ENCODE assay signal across 1 cellular context in the genomic region with DNA sequence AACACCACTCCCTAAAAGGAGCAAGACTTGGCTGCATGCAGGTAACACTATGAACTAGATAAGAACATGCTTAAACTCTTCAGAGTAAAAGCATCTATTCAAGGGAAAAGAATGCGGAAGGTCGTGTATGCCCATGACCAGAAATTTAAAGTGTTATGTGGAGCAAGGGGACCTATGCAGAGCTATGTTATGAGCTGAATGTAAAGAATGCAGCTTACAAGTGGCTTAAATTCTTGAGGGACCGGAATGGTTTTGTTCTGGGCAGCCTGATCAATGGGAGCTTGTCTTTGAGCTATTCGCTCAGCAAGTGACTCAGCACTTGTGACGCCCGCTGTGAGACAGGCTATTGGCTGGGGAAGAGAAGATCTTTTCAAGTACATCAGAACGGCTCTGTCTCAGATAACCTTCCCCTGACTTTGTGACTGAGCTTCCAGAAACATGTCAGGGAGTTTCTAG.
TF ChIP-seq lines count a peak whose summit lies in the region.

No MANE protein-coding gene starts in this region.

TF ChIP-seq in HepG2, 621 proteins besides CTCF, POLR2A, EP300 and RAD21 (continued from another document):
- peak; percentile 71 for TF ChIP-seq HMG20A (CRISPR knock-in tag; IDR thresholded peaks at IDR 0.05; ENCODE audit: borderline replicate concordance)
- no peak for TF ChIP-seq MIER2 (CRISPR knock-in tag; IDR thresholded peaks at IDR 0.05)
- TF ChIP-seq CREM (IDR thresholded peaks at IDR 0.05) = peak; percentile 65; the same call in 1 of the 2 replicates
- TF ChIP-seq CREM (CRISPR knock-in tag; IDR thresholded peaks at IDR 0.05) = no peak
- no peak for TF ChIP-seq ZNF570 (CRISPR knock-in tag; IDR thresholded peaks at IDR 0.05; ENCODE audit: borderline replicate concordance)
- TF ChIP-seq, protein P1, sequence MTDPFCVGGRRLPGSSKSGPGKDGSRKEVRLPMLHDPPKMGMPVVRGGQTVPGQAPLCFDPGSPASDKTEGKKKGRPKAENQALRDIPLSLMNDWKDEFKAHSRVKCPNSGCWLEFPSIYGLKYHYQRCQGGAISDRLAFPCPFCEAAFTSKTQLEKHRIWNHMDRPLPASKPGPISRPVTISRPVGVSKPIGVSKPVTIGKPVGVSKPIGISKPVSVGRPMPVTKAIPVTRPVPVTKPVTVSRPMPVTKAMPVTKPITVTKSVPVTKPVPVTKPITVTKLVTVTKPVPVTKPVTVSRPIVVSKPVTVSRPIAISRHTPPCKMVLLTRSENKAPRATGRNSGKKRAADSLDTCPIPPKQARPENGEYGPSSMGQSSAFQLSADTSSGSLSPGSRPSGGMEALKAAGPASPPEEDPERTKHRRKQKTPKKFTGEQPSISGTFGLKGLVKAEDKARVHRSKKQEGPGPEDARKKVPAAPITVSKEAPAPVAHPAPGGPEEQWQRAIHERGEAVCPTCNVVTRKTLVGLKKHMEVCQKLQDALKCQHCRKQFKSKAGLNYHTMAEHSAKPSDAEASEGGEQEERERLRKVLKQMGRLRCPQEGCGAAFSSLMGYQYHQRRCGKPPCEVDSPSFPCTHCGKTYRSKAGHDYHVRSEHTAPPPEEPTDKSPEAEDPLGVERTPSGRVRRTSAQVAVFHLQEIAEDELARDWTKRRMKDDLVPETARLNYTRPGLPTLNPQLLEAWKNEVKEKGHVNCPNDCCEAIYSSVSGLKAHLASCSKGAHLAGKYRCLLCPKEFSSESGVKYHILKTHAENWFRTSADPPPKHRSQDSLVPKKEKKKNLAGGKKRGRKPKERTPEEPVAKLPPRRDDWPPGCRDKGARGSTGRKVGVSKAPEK (CRISPR knock-in tag; IDR thresholded peaks at IDR 0.05; ENCODE audit: borderline replicate concordance) = no peak
- peak; percentile 48; the same call in 1 of the 2 replicates for TF ChIP-seq POGZ (CRISPR knock-in tag; IDR thresholded peaks at IDR 0.05)
- TF ChIP-seq, protein P2, sequence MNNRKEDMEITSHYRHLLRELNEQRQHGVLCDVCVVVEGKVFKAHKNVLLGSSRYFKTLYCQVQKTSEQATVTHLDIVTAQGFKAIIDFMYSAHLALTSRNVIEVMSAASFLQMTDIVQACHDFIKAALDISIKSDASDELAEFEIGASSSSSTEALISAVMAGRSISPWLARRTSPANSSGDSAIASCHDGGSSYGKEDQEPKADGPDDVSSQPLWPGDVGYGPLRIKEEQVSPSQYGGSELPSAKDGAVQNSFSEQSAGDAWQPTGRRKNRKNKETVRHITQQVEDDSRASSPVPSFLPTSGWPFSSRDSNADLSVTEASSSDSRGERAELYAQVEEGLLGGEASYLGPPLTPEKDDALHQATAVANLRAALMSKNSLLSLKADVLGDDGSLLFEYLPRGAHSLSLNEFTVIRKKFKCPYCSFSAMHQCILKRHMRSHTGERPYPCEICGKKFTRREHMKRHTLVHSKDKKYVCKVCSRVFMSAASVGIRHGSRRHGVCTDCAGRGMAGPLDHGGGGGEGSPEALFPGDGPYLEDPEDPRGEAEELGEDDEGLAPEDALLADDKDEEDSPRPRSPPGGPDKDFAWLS (CRISPR knock-in tag; IDR thresholded peaks at IDR 0.05; ENCODE audit: borderline replicate concordance) = no peak
- TF ChIP-seq STAG1 (CRISPR knock-in tag; IDR thresholded peaks at IDR 0.05) = peak; percentile 9; the same call in 1 of the 2 replicates
- TF ChIP-seq NCOA2 (CRISPR knock-in tag; IDR thresholded peaks at IDR 0.05) = peak; percentile 60; the same call in 1 of the 2 replicates
- TF ChIP-seq FOSL1 (CRISPR knock-in tag; IDR thresholded peaks at IDR 0.05; ENCODE audit: borderline replicate concordance) = peak; percentile 54; the same call in 1 of the 2 replicates
- TF ChIP-seq TCF7 (IDR thresholded peaks at IDR 0.05; ENCODE audit: low read depth) = peak; percentile 51; the same call in 1 of the 2 replicates
- TF ChIP-seq HOXA3 (CRISPR knock-in tag; IDR thresholded peaks at IDR 0.05) = peak; percentile 22; the same call in 1 of the 2 replicates
- 0 out of 2 replicates have a peak, but pooled peaks have one; percentile 42 for TF ChIP-seq JUN (CRISPR knock-in tag; IDR thresholded peaks at IDR 0.05)
- TF ChIP-seq PRDM15 (CRISPR knock-in tag; IDR thresholded peaks at IDR 0.05) = no peak
- TF ChIP-seq ELF1 (CRISPR knock-in tag; IDR thresholded peaks at IDR 0.05) = peak; percentile 59
- TF ChIP-seq ZNF790 (CRISPR knock-in tag; IDR thresholded peaks at IDR 0.05; ENCODE audit: borderline replicate concordance) = no peak
- peak; percentile 72; the same call in 1 of the 2 replicates for TF ChIP-seq SOX5 (CRISPR knock-in tag; IDR thresholded peaks at IDR 0.05; ENCODE audit: borderline replicate concordance)
- TF ChIP-seq ZNF280B (CRISPR knock-in tag; IDR thresholded peaks at IDR 0.05; ENCODE audit: borderline replicate concordance) = no peak
- TF ChIP-seq GTF2F1 (IDR thresholded peaks at IDR 0.05; ENCODE audit: low read length) = no peak
- TF ChIP-seq ZBTB20 (CRISPR knock-in tag; IDR thresholded peaks at IDR 0.05; ENCODE audit: borderline replicate concordance, low read depth) = 0 out of 2 replicates have a peak, but pooled peaks have one; percentile 28
- 0 out of 2 replicates have a peak, but pooled peaks have one; percentile 40 for TF ChIP-seq ATF2 (CRISPR knock-in tag; IDR thresholded peaks at IDR 0.05)
- peak; percentile 36 to 73; a peak in 3 of 4 replicates for TF ChIP-seq MAFK (conservative IDR thresholded peaks at IDR 0.05 in 1 of 2, IDR thresholded peaks at IDR 0.05 in 1 of 2; ENCODE audit: low read length in 2 of 2)
- TF ChIP-seq ELF3 (CRISPR knock-in tag; IDR thresholded peaks at IDR 0.05) = peak; percentile 79
- TF ChIP-seq IKZF5 (CRISPR knock-in tag; IDR thresholded peaks at IDR 0.05) = peak; percentile 21; the same call in 1 of the 2 replicates
- TF ChIP-seq ZNF557 (CRISPR knock-in tag; IDR thresholded peaks at IDR 0.05) = no peak
- no peak for TF ChIP-seq ZNF17 (CRISPR knock-in tag; IDR thresholded peaks at IDR 0.05)
- TF ChIP-seq NR2F6 (IDR thresholded peaks at IDR 0.05) = peak; percentile 53
- no peak for TF ChIP-seq NR2F6 (CRISPR knock-in tag; IDR thresholded peaks at IDR 0.05)
- peak; percentile 67 for TF ChIP-seq ISL2 (CRISPR knock-in tag; IDR thresholded peaks at IDR 0.05)
- TF ChIP-seq PATZ1 (CRISPR knock-in tag; IDR thresholded peaks at IDR 0.05) = peak; percentile 43; the same call in 1 of the 2 replicates
- peak; percentile 90 for TF ChIP-seq NFE2 (CRISPR knock-in tag; IDR thresholded peaks at IDR 0.05)
- TF ChIP-seq, protein P3, sequence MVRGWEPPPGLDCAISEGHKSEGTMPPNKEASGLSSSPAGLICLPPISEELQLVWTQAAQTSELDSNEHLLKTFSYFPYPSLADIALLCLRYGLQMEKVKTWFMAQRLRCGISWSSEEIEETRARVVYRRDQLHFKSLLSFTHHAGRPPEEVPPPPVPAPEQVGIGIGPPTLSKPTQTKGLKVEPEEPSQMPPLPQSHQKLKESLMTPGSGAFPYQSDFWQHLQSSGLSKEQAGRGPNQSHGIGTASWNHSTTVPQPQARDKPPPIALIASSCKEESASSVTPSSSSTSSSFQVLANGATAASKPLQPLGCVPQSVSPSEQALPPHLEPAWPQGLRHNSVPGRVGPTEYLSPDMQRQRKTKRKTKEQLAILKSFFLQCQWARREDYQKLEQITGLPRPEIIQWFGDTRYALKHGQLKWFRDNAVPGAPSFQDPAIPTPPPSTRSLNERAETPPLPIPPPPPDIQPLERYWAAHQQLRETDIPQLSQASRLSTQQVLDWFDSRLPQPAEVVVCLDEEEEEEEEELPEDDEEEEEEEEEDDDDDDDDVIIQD (CRISPR knock-in tag; IDR thresholded peaks at IDR 0.05; ENCODE audit: low read depth) = peak; percentile 54; the same call in 1 of the 2 replicates
- TF ChIP-seq HNF4A (CRISPR knock-in tag; IDR thresholded peaks at IDR 0.05) = 0 out of 2 replicates have a peak, but pooled peaks have one; percentile 7
- 0 out of 2 replicates have a peak, but pooled peaks have one; percentile 36 for TF ChIP-seq ZBTB38 (CRISPR knock-in tag; IDR thresholded peaks at IDR 0.05)
- TF ChIP-seq HNRNPH1 (optimal IDR thresholded peaks at IDR 0.05; ENCODE audit: low read depth, low read length) = no peak
TF ChIP-seq in HepG2: peak in this region for 47.
